ENCODE assay signal across 16 cellular contexts in genomic region chr14:37588667-37588955, GRCh38. TPM values are rescaled to one million over a fixed set of nuclear protein-coding genes. Genes with fewer than 3 reads are reported as not detected.
DNase-seq lines count a peak whose midpoint lies in the region; ATAC-seq and TF ChIP-seq lines count a peak whose summit lies in the region.
"Had no signal": no experiment of that assay in that cellular context is flagged by ENCODE, and none has a peak within 500 bp of the region (broad histone marks: within the 10 kb centered on the region; RNA-seq: fewer than 3 reads in every experiment).

No MANE protein-coding gene starts in this region.

- no peak for TF ChIP-seq POLR2A in right lobe of liver (IDR thresholded peaks at IDR 0.05)

- H3K4me1 Mint-ChIP-seq in activated naive CD4-positive, alpha-beta T cell treated with anti-CD3 and anti-CD28 coated beads, Interleukin-2, amount 10 ng/mL, durations not matched to agents 7 days and 5 days, result no peaks in the 10 kb centered on the region
- no peaks in the 10 kb centered on the region for H3K4me1 Mint-ChIP-seq in CD4-positive, alpha-beta T cell (ENCODE audit: low read depth)
- H3K4me1 Mint-ChIP-seq: activated CD4-positive, alpha-beta T cell treated with anti-CD3 and anti-CD28 coated beads, Interleukin-2, amount 10 ng/mL, durations not matched to agents 24 days and 14 days; central memory CD8-positive, alpha-beta T cell had no signal

- H3K27ac Mint-ChIP-seq in activated naive CD4-positive, alpha-beta T cell treated with anti-CD3 and anti-CD28 coated beads, Interleukin-2, amount 10 ng/mL, durations not matched to agents 7 days and 5 days, result peak overlapping the region; percentile 19
- H3K27ac Mint-ChIP-seq in activated naive CD4-positive, alpha-beta T cell treated with anti-CD3 and anti-CD28 coated beads, Interleukin-2, amount 50 U/mL, for 72 hours, result no peak overlapping the region
- H3K27ac Mint-ChIP-seq in CD4-positive, alpha-beta T cell, result no peak overlapping the region

- H3K27ac ChIP-seq in VCaP, result peak overlapping the region; percentile 100
- H3K27ac ChIP-seq in right lobe of liver, result peak overlapping the region; percentile 88 to 97 (median 93)
- H3K27ac ChIP-seq in RWPE1, result no peak overlapping the region
- no peak overlapping the region for H3K27ac ChIP-seq in CD4-positive, alpha-beta T cell (ENCODE audit: low read depth, low read length)
- H3K27ac ChIP-seq: parathyroid adenoma had no signal

- peaks cover 12% of the 10 kb centered on the region for H3K36me3 Mint-ChIP-seq in activated naive CD4-positive, alpha-beta T cell treated with anti-CD3 and anti-CD28 coated beads, Interleukin-2, amount 10 ng/mL, durations not matched to agents 7 days and 5 days
- peaks cover 44 to 45% of the 10 kb centered on the region in 2 donors for H3K36me3 Mint-ChIP-seq in activated naive CD4-positive, alpha-beta T cell treated with anti-CD3 and anti-CD28 coated beads, Interleukin-2, amount 50 U/mL, for 72 hours
- no peaks in the 10 kb centered on the region for H3K36me3 Mint-ChIP-seq in CD4-positive, alpha-beta T cell (ENCODE audit: low read depth)

- no peaks in the 10 kb centered on the region for H3K27me3 ChIP-seq in right lobe of liver
- H3K27me3 ChIP-seq in CD4-positive, alpha-beta T cell (ENCODE audit: control insufficient read depth, insufficient read depth, low read length), result peaks cover 92% of the 10 kb centered on the region

- H3K4me3 Mint-ChIP-seq in activated naive CD4-positive, alpha-beta T cell treated with anti-CD3 and anti-CD28 coated beads, Interleukin-2, amount 10 ng/mL, durations not matched to agents 7 days and 5 days, result no peak overlapping the region
- H3K4me3 Mint-ChIP-seq in CD4-positive, alpha-beta T cell, result no peak overlapping the region
- H3K4me3 Mint-ChIP-seq: activated CD4-positive, alpha-beta T cell treated with anti-CD3 and anti-CD28 coated beads, Interleukin-2, amount 10 ng/mL, durations not matched to agents 24 days and 14 days; central memory CD8-positive, alpha-beta T cell had no signal

- CTCF ChIA-PET in activated naive CD4-positive, alpha-beta T cell treated with anti-CD3 and anti-CD28 coated beads, Interleukin-2, amount 10 ng/mL, durations not matched to agents 7 days and 5 days (lab: Charles Lee), result no interaction called here
- CTCF ChIA-PET in RWPE1 (lab: Yijun Ruan, JAX), result interaction anchor here (0.8 kb wide), 1 partner anchor 358 kb away, joined by 3 read pairs; no protein-coding TSS in a partner anchor
- CTCF ChIA-PET in CD4-positive, alpha-beta T cell (lab: Charles Lee), result no interaction called here

- WGBS in right lobe of liver (ENCODE audit: insufficient coverage, low coverage, low lambda C conversion rate, missing lambda C conversion rate), result 0% methylated on average over 6 of the region's 6 CpGs

- no peaks in the 10 kb centered on the region for H3K9me3 ChIP-seq in right lobe of liver
- H3K9me3 ChIP-seq in CD4-positive, alpha-beta T cell (ENCODE audit: control insufficient read depth, low read length), result no peaks in the 10 kb centered on the region

- peaks cover 6% of the 10 kb centered on the region for H3K9me3 Mint-ChIP-seq in activated naive CD4-positive, alpha-beta T cell treated with anti-CD3 and anti-CD28 coated beads, Interleukin-2, amount 10 ng/mL, durations not matched to agents 7 days and 5 days
- H3K9me3 Mint-ChIP-seq in activated naive CD4-positive, alpha-beta T cell treated with anti-CD3 and anti-CD28 coated beads, Interleukin-2, amount 50 U/mL, for 72 hours, result peaks cover 11 to 21% of the 10 kb centered on the region in 2 donors
- peaks cover 6% of the 10 kb centered on the region for H3K9me3 Mint-ChIP-seq in CD4-positive, alpha-beta T cell

- DNase-seq in activated naive CD4-positive, alpha-beta T cell treated with anti-CD3 and anti-CD28 coated beads, Interleukin-2, amount 10 ng/mL, durations not matched to agents 7 days and 5 days, result no peak
- no peak for DNase-seq in activated naive CD4-positive, alpha-beta T cell treated with anti-CD3 and anti-CD28 coated beads, Interleukin-2, amount 50 U/mL, for 72 hours (ENCODE audit: low spot score in 2 of 2)
- no peak for DNase-seq in right lobe of liver
- DNase-seq in RWPE1 (ENCODE audit: low spot score), result no peak
- DNase-seq in GM13976 (ENCODE audit: low spot score), result no peak
- no peak for DNase-seq in middle frontal gyrus (ENCODE audit: extremely low spot score, low spot score)
- no peak for DNase-seq in CD4-positive, alpha-beta T cell
- DNase-seq: activated CD4-positive, alpha-beta T cell treated with anti-CD3 and anti-CD28 coated beads, Interleukin-2, amount 10 ng/mL, durations not matched to agents 24 days and 14 days; activated gamma-delta T cell treated with Interleukin-2 at 50 U/mL for 16 hours; NCI-H446 treated with DMSO at 0.1 percent for 48 hours; stimulated activated CD4-positive, alpha-beta T cell treated with anti-CD3 and anti-CD28 coated beads, Interleukin-4, amount 100 ng/mL, for 24 hours had no signal

- H3K27me3 Mint-ChIP-seq in activated naive CD4-positive, alpha-beta T cell treated with anti-CD3 and anti-CD28 coated beads, Interleukin-2, amount 10 ng/mL, durations not matched to agents 7 days and 5 days, result peaks cover 93% of the 10 kb centered on the region
- H3K27me3 Mint-ChIP-seq in CD4-positive, alpha-beta T cell, result peaks cover 84% of the 10 kb centered on the region

- H3K4me3 ChIP-seq in right lobe of liver, result peak overlapping the region; percentile 59 to 85 (median 65)
- H3K4me3 ChIP-seq: K562 had no signal

- TF ChIP-seq CTCF in VCaP (conservative IDR thresholded peaks at IDR 0.05), result no peak
- no peak for TF ChIP-seq CTCF in right lobe of liver (IDR thresholded peaks at IDR 0.05)
- no peak for TF ChIP-seq CTCF in RWPE1 (conservative IDR thresholded peaks at IDR 0.05; ENCODE audit: low read depth)
- TF ChIP-seq CTCF in GM13976 (IDR thresholded peaks at IDR 0.05; ENCODE audit: borderline replicate concordance, control extremely low read depth, extremely low read depth, insufficient read depth, missing control alignments), result no peak
- no peak for TF ChIP-seq CTCF in CD4-positive, alpha-beta T cell (IDR thresholded peaks at IDR 0.05)

- intact Hi-C loops in right lobe of liver (cut with DNase I), result no loop called here
- intact Hi-C loops in CD4-positive, alpha-beta T cell (cut with DNase I, micrococcal nuclease), result no loop called here

- H3K4me1 ChIP-seq in right lobe of liver, result peaks cover 0 to 15% (median 0%) of the 10 kb centered on the region in 4 donors
- H3K4me1 ChIP-seq: parathyroid adenoma had no signal

- POLR2A ChIA-PET in RWPE1 (lab: Yijun Ruan, JAX; ENCODE audit: low non-redundant PET), result no interaction called here
- POLR2A ChIA-PET in CD4-positive, alpha-beta T cell (lab: Charles Lee), result no interaction called here

- ATAC-seq in activated naive CD4-positive, alpha-beta T cell treated with anti-CD3 and anti-CD28 coated beads, Interleukin-2, amount 50 U/mL, for 72 hours, result no peak
- ATAC-seq in right lobe of liver, result peak; percentile 2 to 39 (median 14)
- no peak for ATAC-seq in CD4-positive, alpha-beta T cell (ENCODE audit: poor library complexity)
- ATAC-seq: K562 had no signal

- in situ Hi-C loops in GM13976 (cut with MboI; ENCODE audit: low sequenced_read_pairs, unreplicated experiment), result no loop called here

- H3K36me3 ChIP-seq in right lobe of liver, result no peaks in the 10 kb centered on the region

RNA-seq across cellular contexts. Expression of gene FOXA1, which starts 6.4 kb away (rescaled TPM):
- under 1 TPM in 1 of 2 donors, not detected in 1; 0.16 TPM for total RNA-seq in activated naive CD4-positive, alpha-beta T cell treated with anti-CD3 and anti-CD28 coated beads, Interleukin-2, amount 50 U/mL, for 72 hours
- 10 to 100 TPM; 29.8 to 35.5 (median 32.5) TPM for total RNA-seq in right lobe of liver
- total RNA-seq in CD4-positive, alpha-beta T cell, result not detected
- total RNA-seq: activated CD4-positive, alpha-beta T cell treated with anti-CD3 and anti-CD28 coated beads, Interleukin-2, amount 10 ng/mL, durations not matched to agents 24 days and 14 days; subcutaneous adipose tissue had no signal

RNA-seq across cellular contexts. Expression of gene TTC6, which starts 6.8 kb away (rescaled TPM):
- total RNA-seq in activated naive CD4-positive, alpha-beta T cell treated with anti-CD3 and anti-CD28 coated beads, Interleukin-2, amount 50 U/mL, for 72 hours, result not detected
- 10 to 100 TPM in 1 of 6 experiments, 1 to 10 TPM in 5; 3.7 to 10.4 (median 4.6) TPM for total RNA-seq in right lobe of liver
- not detected for total RNA-seq in CD4-positive, alpha-beta T cell
- total RNA-seq: activated CD4-positive, alpha-beta T cell treated with anti-CD3 and anti-CD28 coated beads, Interleukin-2, amount 10 ng/mL, durations not matched to agents 24 days and 14 days; subcutaneous adipose tissue had no signal

Comparison
In these comparisons a context has a peak if more than half of its experiments do, and no peak if none do; other contexts are left out.
1. ATAC-seq: peak in right lobe of liver (4 of 4); none in activated naive CD4-positive, alpha-beta T cell treated with anti-CD3 and anti-CD28 coated beads, Interleukin-2, amount 50 U/mL, for 72 hours (0 of 2) and CD4-positive, alpha-beta T cell (single experiment).
2. H3K27ac ChIP-seq: peak in VCaP (single experiment) and right lobe of liver (3 of 3); none in RWPE1 (single experiment) and CD4-positive, alpha-beta T cell (single experiment).
3. RNA of gene FOXA1, which starts 6.4 kb away (total RNA-seq): 29.8 to 35.5 TPM in right lobe of liver; not detected in CD4-positive, alpha-beta T cell and 0.16 TPM in activated naive CD4-positive, alpha-beta T cell treated with anti-CD3 and anti-CD28 coated beads, Interleukin-2, amount 50 U/mL, for 72 hours; every median in the first group is over 10 times any median in the second.
4. RNA of gene TTC6, which starts 6.8 kb away (total RNA-seq): 3.7 to 10.4 TPM in right lobe of liver; not detected in activated naive CD4-positive, alpha-beta T cell treated with anti-CD3 and anti-CD28 coated beads, Interleukin-2, amount 50 U/mL, for 72 hours and not detected in CD4-positive, alpha-beta T cell; every median in the first group is over 4 times any median in the second.